1 cellular context compared by ENCODE assay signal in genomic region chr7:55059006-55059405, GRCh38.
TF ChIP-seq lines count a peak whose summit lies in the region.

No MANE protein-coding gene starts in this region.

TF ChIP-seq in WTC11, 78 proteins besides CTCF, POLR2A, EP300 and RAD21 (continued from another document):
- TF ChIP-seq FOXP4 (CRISPR knock-in tag; IDR thresholded peaks at IDR 0.05) = no peak
- no peak for TF ChIP-seq TCF7 (CRISPR knock-in tag; IDR thresholded peaks at IDR 0.05; ENCODE audit: low read depth)
- no peak for TF ChIP-seq FOXK1 (CRISPR knock-in tag; IDR thresholded peaks at IDR 0.05)
- no peak for TF ChIP-seq ZNF232 (CRISPR knock-in tag; IDR thresholded peaks at IDR 0.05)
- no peak for TF ChIP-seq ZBTB21 (CRISPR knock-in tag; IDR thresholded peaks at IDR 0.05; ENCODE audit: borderline replicate concordance)
- no peak for TF ChIP-seq E2F1 (CRISPR knock-in tag; IDR thresholded peaks at IDR 0.05)
- no peak for TF ChIP-seq OVOL2 (CRISPR knock-in tag; IDR thresholded peaks at IDR 0.05; ENCODE audit: borderline replicate concordance)
- TF ChIP-seq ZNF425 (CRISPR knock-in tag; conservative IDR thresholded peaks at IDR 0.05) = no peak
- TF ChIP-seq NR1H2 (CRISPR knock-in tag; IDR thresholded peaks at IDR 0.05) = no peak
- TF ChIP-seq GABPB1 (CRISPR knock-in tag; IDR thresholded peaks at IDR 0.05) = no peak
- TF ChIP-seq CREM (CRISPR knock-in tag; IDR thresholded peaks at IDR 0.05) = no peak
- TF ChIP-seq ZNF281 (CRISPR knock-in tag; IDR thresholded peaks at IDR 0.05) = no peak
- TF ChIP-seq E2F5 (CRISPR knock-in tag; IDR thresholded peaks at IDR 0.05) = no peak
- TF ChIP-seq ZNF138 (CRISPR knock-in tag; conservative IDR thresholded peaks at IDR 0.05) = no peak
